In the genomic region with DNA sequence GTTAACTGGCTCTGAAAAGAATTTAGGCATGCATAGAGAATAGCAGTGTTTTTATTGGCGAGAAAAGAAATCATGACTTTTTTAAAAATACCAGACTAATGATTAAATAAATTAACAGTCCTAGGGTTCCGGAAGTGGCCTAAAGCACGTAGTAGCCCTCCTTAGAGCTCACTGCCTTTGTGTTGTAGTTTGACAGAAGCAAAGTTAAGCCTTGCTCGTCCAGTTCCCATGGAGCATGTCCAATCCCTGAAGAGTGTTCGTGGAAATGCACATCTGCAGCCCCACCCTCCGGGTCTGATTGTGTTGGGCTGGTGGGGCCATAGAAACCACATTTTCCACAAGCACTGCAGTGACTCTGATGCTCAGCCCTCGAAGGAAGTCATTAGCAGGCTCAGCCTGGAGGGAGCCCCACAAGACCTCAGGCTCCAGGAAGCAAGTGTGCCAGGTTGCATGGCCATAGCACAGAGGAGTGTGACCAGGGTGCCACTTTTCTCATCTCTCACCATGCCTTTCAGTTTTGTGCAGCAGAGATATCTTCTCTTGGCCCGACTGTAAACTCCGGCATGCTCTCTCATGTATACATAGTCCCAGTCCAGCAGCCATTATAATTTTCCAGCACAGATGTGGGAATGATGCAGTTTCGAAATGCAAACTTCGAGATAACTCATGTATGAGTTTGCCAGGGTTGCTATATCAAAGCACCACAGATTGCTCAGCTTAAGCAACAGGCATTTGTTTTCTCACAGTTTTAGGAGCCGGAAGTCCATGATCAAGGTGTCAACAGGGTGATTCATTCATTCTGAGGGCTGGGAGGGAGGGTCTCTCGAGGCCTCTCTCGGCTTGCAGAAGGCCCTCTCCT, we compare ENCODE assay signal across 1 cellular context.
TF ChIP-seq lines count a peak whose summit lies in the region.

No MANE protein-coding gene starts in this region.

TF ChIP-seq in HepG2, 621 proteins besides CTCF, POLR2A, EP300 and RAD21 (continued from another document and continues in another):
- TF ChIP-seq, protein P1, sequence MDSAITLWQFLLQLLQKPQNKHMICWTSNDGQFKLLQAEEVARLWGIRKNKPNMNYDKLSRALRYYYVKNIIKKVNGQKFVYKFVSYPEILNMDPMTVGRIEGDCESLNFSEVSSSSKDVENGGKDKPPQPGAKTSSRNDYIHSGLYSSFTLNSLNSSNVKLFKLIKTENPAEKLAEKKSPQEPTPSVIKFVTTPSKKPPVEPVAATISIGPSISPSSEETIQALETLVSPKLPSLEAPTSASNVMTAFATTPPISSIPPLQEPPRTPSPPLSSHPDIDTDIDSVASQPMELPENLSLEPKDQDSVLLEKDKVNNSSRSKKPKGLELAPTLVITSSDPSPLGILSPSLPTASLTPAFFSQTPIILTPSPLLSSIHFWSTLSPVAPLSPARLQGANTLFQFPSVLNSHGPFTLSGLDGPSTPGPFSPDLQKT (CRISPR knock-in tag; IDR thresholded peaks at IDR 0.05; ENCODE audit: borderline replicate concordance), result no peak
- TF ChIP-seq, protein P2, sequence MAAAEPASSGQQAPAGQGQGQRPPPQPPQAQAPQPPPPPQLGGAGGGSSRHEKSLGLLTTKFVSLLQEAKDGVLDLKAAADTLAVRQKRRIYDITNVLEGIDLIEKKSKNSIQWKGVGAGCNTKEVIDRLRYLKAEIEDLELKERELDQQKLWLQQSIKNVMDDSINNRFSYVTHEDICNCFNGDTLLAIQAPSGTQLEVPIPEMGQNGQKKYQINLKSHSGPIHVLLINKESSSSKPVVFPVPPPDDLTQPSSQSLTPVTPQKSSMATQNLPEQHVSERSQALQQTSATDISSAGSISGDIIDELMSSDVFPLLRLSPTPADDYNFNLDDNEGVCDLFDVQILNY (CRISPR knock-in tag; conservative IDR thresholded peaks at IDR 0.05), result no peak
- TF ChIP-seq ZNF891 (CRISPR knock-in tag; IDR thresholded peaks at IDR 0.05) (no peak), ZNF484 (CRISPR knock-in tag; IDR thresholded peaks at IDR 0.05; ENCODE audit: borderline replicate concordance, low read depth) (no peak), FLYWCH1 (CRISPR knock-in tag; IDR thresholded peaks at IDR 0.05) (no peak), NFKB2 (CRISPR knock-in tag; IDR thresholded peaks at IDR 0.05; ENCODE audit: borderline replicate concordance) (no peak), MAFG (CRISPR knock-in tag; IDR thresholded peaks at IDR 0.05) (no peak), NR2C2 (CRISPR knock-in tag; IDR thresholded peaks at IDR 0.05; ENCODE audit: borderline replicate concordance) (no peak), SP140L (CRISPR knock-in tag; IDR thresholded peaks at IDR 0.05; ENCODE audit: borderline replicate concordance) (no peak), FOXO1 (CRISPR knock-in tag; IDR thresholded peaks at IDR 0.05) (peak; percentile 47; the same call in 1 of the 2 replicates), ZNF775 (CRISPR knock-in tag; IDR thresholded peaks at IDR 0.05; ENCODE audit: borderline replicate concordance) (no peak), ZNF556 (CRISPR knock-in tag; IDR thresholded peaks at IDR 0.05; ENCODE audit: borderline replicate concordance) (no peak), KLF12 (CRISPR knock-in tag; IDR thresholded peaks at IDR 0.05; ENCODE audit: borderline replicate concordance) (no peak), ZNF674 (CRISPR knock-in tag; IDR thresholded peaks at IDR 0.05; ENCODE audit: low read depth) (no peak), CREM (IDR thresholded peaks at IDR 0.05) (no peak), CREM (CRISPR knock-in tag; IDR thresholded peaks at IDR 0.05) (no peak), FOXA3 (CRISPR knock-in tag; IDR thresholded peaks at IDR 0.05) (peak; percentile 76)
- TF ChIP-seq, protein P3, sequence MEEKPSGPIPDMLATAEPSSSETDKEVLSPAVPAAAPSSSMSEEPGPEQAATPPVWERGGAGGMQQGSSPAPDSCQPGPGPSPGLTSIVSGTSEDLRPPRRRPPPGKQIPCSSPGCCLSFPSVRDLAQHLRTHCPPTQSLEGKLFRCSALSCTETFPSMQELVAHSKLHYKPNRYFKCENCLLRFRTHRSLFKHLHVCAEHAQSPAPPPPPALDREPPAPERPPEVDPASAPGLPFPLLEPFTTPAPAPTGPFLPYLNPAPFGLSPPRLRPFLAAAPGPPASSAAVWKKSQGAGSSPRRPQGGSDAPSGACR (CRISPR knock-in tag; IDR thresholded peaks at IDR 0.05), result no peak
- TF ChIP-seq, protein P4, sequence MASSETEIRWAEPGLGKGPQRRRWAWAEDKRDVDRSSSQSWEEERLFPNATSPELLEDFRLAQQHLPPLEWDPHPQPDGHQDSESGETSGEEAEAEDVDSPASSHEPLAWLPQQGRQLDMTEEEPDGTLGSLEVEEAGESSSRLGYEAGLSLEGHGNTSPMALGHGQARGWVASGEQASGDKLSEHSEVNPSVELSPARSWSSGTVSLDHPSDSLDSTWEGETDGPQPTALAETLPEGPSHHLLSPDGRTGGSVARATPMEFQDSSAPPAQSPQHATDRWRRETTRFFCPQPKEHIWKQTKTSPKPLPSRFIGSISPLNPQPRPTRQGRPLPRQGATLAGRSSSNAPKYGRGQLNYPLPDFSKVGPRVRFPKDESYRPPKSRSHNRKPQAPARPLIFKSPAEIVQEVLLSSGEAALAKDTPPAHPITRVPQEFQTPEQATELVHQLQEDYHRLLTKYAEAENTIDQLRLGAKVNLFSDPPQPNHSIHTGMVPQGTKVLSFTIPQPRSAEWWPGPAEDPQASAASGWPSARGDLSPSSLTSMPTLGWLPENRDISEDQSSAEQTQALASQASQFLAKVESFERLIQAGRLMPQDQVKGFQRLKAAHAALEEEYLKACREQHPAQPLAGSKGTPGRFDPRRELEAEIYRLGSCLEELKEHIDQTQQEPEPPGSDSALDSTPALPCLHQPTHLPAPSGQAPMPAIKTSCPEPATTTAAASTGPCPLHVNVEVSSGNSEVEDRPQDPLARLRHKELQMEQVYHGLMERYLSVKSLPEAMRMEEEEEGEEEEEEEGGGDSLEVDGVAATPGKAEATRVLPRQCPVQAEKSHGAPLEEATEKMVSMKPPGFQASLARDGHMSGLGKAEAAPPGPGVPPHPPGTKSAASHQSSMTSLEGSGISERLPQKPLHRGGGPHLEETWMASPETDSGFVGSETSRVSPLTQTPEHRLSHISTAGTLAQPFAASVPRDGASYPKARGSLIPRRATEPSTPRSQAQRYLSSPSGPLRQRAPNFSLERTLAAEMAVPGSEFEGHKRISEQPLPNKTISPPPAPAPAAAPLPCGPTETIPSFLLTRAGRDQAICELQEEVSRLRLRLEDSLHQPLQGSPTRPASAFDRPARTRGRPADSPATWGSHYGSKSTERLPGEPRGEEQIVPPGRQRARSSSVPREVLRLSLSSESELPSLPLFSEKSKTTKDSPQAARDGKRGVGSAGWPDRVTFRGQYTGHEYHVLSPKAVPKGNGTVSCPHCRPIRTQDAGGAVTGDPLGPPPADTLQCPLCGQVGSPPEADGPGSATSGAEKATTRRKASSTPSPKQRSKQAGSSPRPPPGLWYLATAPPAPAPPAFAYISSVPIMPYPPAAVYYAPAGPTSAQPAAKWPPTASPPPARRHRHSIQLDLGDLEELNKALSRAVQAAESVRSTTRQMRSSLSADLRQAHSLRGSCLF (CRISPR knock-in tag; IDR thresholded peaks at IDR 0.05; ENCODE audit: borderline replicate concordance), result no peak
- TF ChIP-seq, protein P5, sequence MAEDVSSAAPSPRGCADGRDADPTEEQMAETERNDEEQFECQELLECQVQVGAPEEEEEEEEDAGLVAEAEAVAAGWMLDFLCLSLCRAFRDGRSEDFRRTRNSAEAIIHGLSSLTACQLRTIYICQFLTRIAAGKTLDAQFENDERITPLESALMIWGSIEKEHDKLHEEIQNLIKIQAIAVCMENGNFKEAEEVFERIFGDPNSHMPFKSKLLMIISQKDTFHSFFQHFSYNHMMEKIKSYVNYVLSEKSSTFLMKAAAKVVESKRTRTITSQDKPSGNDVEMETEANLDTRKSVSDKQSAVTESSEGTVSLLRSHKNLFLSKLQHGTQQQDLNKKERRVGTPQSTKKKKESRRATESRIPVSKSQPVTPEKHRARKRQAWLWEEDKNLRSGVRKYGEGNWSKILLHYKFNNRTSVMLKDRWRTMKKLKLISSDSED (CRISPR knock-in tag; IDR thresholded peaks at IDR 0.05), result no peak
- TF ChIP-seq, protein P6, sequence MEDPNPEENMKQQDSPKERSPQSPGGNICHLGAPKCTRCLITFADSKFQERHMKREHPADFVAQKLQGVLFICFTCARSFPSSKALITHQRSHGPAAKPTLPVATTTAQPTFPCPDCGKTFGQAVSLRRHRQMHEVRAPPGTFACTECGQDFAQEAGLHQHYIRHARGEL (CRISPR knock-in tag; IDR thresholded peaks at IDR 0.05), result no peak
- TF ChIP-seq, protein P7, sequence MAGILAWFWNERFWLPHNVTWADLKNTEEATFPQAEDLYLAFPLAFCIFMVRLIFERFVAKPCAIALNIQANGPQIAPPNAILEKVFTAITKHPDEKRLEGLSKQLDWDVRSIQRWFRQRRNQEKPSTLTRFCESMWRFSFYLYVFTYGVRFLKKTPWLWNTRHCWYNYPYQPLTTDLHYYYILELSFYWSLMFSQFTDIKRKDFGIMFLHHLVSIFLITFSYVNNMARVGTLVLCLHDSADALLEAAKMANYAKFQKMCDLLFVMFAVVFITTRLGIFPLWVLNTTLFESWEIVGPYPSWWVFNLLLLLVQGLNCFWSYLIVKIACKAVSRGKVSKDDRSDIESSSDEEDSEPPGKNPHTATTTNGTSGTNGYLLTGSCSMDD (CRISPR knock-in tag; IDR thresholded peaks at IDR 0.05), result no peak
- TF ChIP-seq, protein P8, sequence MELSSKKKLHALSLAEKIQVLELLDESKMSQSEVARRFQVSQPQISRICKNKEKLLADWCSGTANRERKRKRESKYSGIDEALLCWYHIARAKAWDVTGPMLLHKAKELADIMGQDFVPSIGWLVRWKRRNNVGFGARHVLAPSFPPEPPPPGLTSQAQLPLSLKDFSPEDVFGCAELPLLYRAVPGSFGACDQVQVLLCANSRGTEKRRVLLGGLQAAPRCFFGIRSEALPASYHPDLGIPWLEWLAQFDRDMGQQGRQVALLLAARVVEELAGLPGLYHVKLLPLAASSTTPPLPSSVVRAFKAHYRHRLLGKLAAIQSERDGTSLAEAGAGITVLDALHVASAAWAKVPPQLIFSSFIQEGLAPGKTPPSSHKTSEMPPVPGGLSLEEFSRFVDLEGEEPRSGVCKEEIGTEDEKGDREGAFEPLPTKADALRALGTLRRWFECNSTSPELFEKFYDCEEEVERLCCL (CRISPR knock-in tag; IDR thresholded peaks at IDR 0.05; ENCODE audit: borderline replicate concordance), result no peak
- TF ChIP-seq, protein P9, sequence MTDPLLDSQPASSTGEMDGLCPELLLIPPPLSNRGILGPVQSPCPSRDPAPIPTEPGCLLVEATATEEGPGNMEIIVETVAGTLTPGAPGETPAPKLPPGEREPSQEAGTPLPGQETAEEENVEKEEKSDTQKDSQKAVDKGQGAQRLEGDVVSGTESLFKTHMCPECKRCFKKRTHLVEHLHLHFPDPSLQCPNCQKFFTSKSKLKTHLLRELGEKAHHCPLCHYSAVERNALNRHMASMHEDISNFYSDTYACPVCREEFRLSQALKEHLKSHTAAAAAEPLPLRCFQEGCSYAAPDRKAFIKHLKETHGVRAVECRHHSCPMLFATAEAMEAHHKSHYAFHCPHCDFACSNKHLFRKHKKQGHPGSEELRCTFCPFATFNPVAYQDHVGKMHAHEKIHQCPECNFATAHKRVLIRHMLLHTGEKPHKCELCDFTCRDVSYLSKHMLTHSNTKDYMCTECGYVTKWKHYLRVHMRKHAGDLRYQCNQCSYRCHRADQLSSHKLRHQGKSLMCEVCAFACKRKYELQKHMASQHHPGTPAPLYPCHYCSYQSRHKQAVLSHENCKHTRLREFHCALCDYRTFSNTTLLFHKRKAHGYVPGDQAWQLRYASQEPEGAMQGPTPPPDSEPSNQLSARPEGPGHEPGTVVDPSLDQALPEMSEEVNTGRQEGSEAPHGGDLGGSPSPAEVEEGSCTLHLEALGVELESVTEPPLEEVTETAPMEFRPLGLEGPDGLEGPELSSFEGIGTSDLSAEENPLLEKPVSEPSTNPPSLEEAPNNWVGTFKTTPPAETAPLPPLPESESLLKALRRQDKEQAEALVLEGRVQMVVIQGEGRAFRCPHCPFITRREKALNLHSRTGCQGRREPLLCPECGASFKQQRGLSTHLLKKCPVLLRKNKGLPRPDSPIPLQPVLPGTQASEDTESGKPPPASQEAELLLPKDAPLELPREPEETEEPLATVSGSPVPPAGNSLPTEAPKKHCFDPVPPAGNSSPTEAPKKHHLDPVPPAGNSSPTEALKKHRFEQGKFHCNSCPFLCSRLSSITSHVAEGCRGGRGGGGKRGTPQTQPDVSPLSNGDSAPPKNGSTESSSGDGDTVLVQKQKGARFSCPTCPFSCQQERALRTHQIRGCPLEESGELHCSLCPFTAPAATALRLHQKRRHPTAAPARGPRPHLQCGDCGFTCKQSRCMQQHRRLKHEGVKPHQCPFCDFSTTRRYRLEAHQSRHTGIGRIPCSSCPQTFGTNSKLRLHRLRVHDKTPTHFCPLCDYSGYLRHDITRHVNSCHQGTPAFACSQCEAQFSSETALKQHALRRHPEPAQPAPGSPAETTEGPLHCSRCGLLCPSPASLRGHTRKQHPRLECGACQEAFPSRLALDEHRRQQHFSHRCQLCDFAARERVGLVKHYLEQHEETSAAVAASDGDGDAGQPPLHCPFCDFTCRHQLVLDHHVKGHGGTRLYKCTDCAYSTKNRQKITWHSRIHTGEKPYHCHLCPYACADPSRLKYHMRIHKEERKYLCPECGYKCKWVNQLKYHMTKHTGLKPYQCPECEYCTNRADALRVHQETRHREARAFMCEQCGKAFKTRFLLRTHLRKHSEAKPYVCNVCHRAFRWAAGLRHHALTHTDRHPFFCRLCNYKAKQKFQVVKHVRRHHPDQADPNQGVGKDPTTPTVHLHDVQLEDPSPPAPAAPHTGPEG (CRISPR knock-in tag; IDR thresholded peaks at IDR 0.05), result no peak
